ENCODE assay signal across 26 cellular contexts in genomic region chr12:29429999-29430698, GRCh38.
DNase-seq lines count a peak whose midpoint lies in the region; ATAC-seq, FAIRE-seq and TF ChIP-seq lines count a peak whose summit lies in the region.
"Had no signal": no experiment of that assay in that cellular context is flagged by ENCODE, and none has a peak within 500 bp of the region (broad histone marks: within the 10 kb centered on the region; RNA-seq: fewer than 3 reads in every experiment).

No MANE protein-coding gene starts in this region.

- peaks cover 8% of the 10 kb centered on the region for H3K27me3 Mint-ChIP-seq in stimulated activated naive CD8-positive, alpha-beta T cell treated with anti-CD3 and anti-CD28 coated beads, Interleukin-15, amount 100 ng/mL, for 72 hours
- H3K27me3 Mint-ChIP-seq: activated naive CD8-positive, alpha-beta T cell treated with anti-CD3 and anti-CD28 coated beads for 36 hours; brain had no signal

- FAIRE-seq in RCC 7860 (lab: Jason Lieb, UNC) = no peak

- no peak for TF ChIP-seq CTCF in retinal pigment epithelial cell (conservative IDR thresholded peaks at IDR 0.05; ENCODE audit: low read depth, low read length)

- H3K27ac ChIP-seq in epithelial cell of prostate = peak overlapping the region; percentile 73
- H3K27ac ChIP-seq: BLaER1, colonic mucosa, suprapubic skin, vagina had no signal

- H3K9me3 Mint-ChIP-seq in stimulated activated naive CD8-positive, alpha-beta T cell treated with anti-CD3 and anti-CD28 coated beads, Interleukin-15, amount 100 ng/mL, for 72 hours = no peaks in the 10 kb centered on the region
- H3K9me3 Mint-ChIP-seq: activated naive CD8-positive, alpha-beta T cell treated with anti-CD3 and anti-CD28 coated beads for 36 hours; brain; naive thymus-derived CD8-positive, alpha-beta T cell had no signal

- DNase-seq in NCI-H2171 treated with DMSO at 0.1 percent for 48 hours (lab: John Stamatoyannopoulos, UW) = peak; percentile 26
- no peak for DNase-seq in NCI-H2171 (lab: John Stamatoyannopoulos, UW)
- DNase-seq in RCC 7860 (ENCODE audit: low spot score) = peak; percentile 7
- peak; percentile 34 for DNase-seq in epithelial cell of prostate (ENCODE audit: low read depth, low spot score)
- DNase-seq in retinal pigment epithelial cell (ENCODE audit: low read depth) = peak; percentile 76
- DNase-seq in stimulated activated naive CD8-positive, alpha-beta T cell treated with anti-CD3 and anti-CD28 coated beads, Interleukin-15, amount 100 ng/mL, for 72 hours = no peak
- DNase-seq in effector CD8-positive, alpha-beta T cell (lab: John Stamatoyannopoulos, UW) = no peak
- DNase-seq: activated CD4-positive, alpha-beta T cell treated with anti-CD3 and anti-CD28 coated beads for 36 hours; activated naive CD8-positive, alpha-beta T cell treated with anti-CD3 and anti-CD28 coated beads for 36 hours; colonic mucosa; GDM1; hypothalamus; KG1; mesenchymal stem cell; naive thymus-derived CD8-positive, alpha-beta T cell; NCI-H1048; NCI-H2081; NCI-H526 treated with DMSO at 0.1 percent for 48 hours; stimulated activated CD8-positive, alpha-beta memory T cell treated with anti-CD3 and anti-CD28 coated beads, Interleukin-4, amount 100 ng/mL, for 48 hours had no signal

- H3K4me3 Mint-ChIP-seq in stimulated activated naive CD8-positive, alpha-beta T cell treated with anti-CD3 and anti-CD28 coated beads, Interleukin-15, amount 100 ng/mL, for 72 hours = no peak overlapping the region
- H3K4me3 Mint-ChIP-seq: activated CD4-positive, alpha-beta T cell treated with anti-CD3 and anti-CD28 coated beads for 36 hours; activated naive CD8-positive, alpha-beta T cell treated with anti-CD3 and anti-CD28 coated beads for 36 hours; brain; naive thymus-derived CD8-positive, alpha-beta T cell had no signal

- no peak for ATAC-seq in HG03097 (IDR thresholded peaks at IDR 0.05; ENCODE audit: low FRiP score, unreplicated experiment)
- no peak for ATAC-seq in stimulated activated naive CD8-positive, alpha-beta T cell treated with anti-CD3 and anti-CD28 coated beads, Interleukin-15, amount 100 ng/mL, for 72 hours
- ATAC-seq: activated CD4-positive, alpha-beta T cell treated with anti-CD3 and anti-CD28 coated beads for 36 hours; naive thymus-derived CD8-positive, alpha-beta T cell; Panc1; SK-N-SH treated with all-trans-retinoic acid at 6 μM for 48 hours had no signal

- H3K27ac Mint-ChIP-seq in stimulated activated naive CD8-positive, alpha-beta T cell treated with anti-CD3 and anti-CD28 coated beads, Interleukin-15, amount 100 ng/mL, for 72 hours = no peak overlapping the region
- H3K27ac Mint-ChIP-seq: activated CD4-positive, alpha-beta T cell treated with anti-CD3 and anti-CD28 coated beads for 36 hours; activated naive CD8-positive, alpha-beta T cell treated with anti-CD3 and anti-CD28 coated beads for 36 hours; brain; naive thymus-derived CD8-positive, alpha-beta T cell had no signal

- H3K4me3 ChIP-seq in retinal pigment epithelial cell (ENCODE audit: low read length) = no peak overlapping the region
- H3K4me3 ChIP-seq: BLaER1, colonic mucosa, suprapubic skin, vagina had no signal

- peaks cover 5% of the 10 kb centered on the region for H3K4me1 Mint-ChIP-seq in stimulated activated naive CD8-positive, alpha-beta T cell treated with anti-CD3 and anti-CD28 coated beads, Interleukin-15, amount 100 ng/mL, for 72 hours
- H3K4me1 Mint-ChIP-seq: brain had no signal

Comparison
In these comparisons a context has a peak if more than half of its experiments do, and no peak if none do; other contexts are left out.
1. DNase-seq: peak in NCI-H2171 treated with DMSO at 0.1 percent for 48 hours (single experiment), RCC 7860 (single experiment), epithelial cell of prostate (single experiment) and retinal pigment epithelial cell (single experiment); none in NCI-H2171 (single experiment), stimulated activated naive CD8-positive, alpha-beta T cell treated with anti-CD3 and anti-CD28 coated beads, Interleukin-15, amount 100 ng/mL, for 72 hours (0 of 2) and effector CD8-positive, alpha-beta T cell (single experiment).